Comparison of ENCODE assay signal across 9 cellular contexts in genomic region chr10:56319386-56319785, GRCh38. TPM values are rescaled to one million over a fixed set of nuclear protein-coding genes. Genes with fewer than 3 reads are reported as not detected.
A peak's percentile ranks its signal among the peaks of the same experiment; 100 is the strongest.
DNase-seq lines count a peak whose midpoint lies in the region; ATAC-seq and FAIRE-seq lines count a peak whose summit lies in the region.
"Had no signal": no experiment of that assay in that cellular context is flagged by ENCODE, and none has a peak within 500 bp of the region (broad histone marks: within the 10 kb centered on the region; RNA-seq: fewer than 3 reads in every experiment).

No MANE protein-coding gene starts in this region.

- ATAC-seq in HG02884 (IDR thresholded peaks at IDR 0.05; ENCODE audit: unreplicated experiment), result peak; percentile 97
- ATAC-seq: gastroesophageal sphincter had no signal

- POLR2A ChIA-PET in activated CD4-positive, alpha-beta T cell treated with anti-CD3 and anti-CD28 coated beads, Interleukin-2, amount 10 ng/mL, durations not matched to agents 7 days and 5 days (lab: Charles Lee), result no interaction called here

- no peak overlapping the region for H3K4me3 Mint-ChIP-seq in T-helper 2 cell treated with Interferon-gamma antibody and Interleukin-4, amounts not matched to agents 5 μg/mL and 100 μg/mL, for 36 hours
- no peak overlapping the region for H3K4me3 Mint-ChIP-seq in activated CD4-positive, alpha-beta T cell treated with anti-CD3 and anti-CD28 coated beads, Interleukin-2, amount 10 ng/mL, durations not matched to agents 7 days and 5 days

- H3K27me3 Mint-ChIP-seq in T-helper 2 cell treated with Interferon-gamma antibody and Interleukin-4, amounts not matched to agents 5 μg/mL and 100 μg/mL, for 36 hours (ENCODE audit: low read depth), result no peaks in the 10 kb centered on the region
- H3K27me3 Mint-ChIP-seq in activated CD4-positive, alpha-beta T cell treated with anti-CD3 and anti-CD28 coated beads, Interleukin-2, amount 10 ng/mL, durations not matched to agents 7 days and 5 days, result no peaks in the 10 kb centered on the region

- H3K27ac Mint-ChIP-seq in T-helper 2 cell treated with Interferon-gamma antibody and Interleukin-4, amounts not matched to agents 5 μg/mL and 100 μg/mL, for 36 hours, result no peak overlapping the region
- H3K27ac Mint-ChIP-seq in activated CD4-positive, alpha-beta T cell treated with anti-CD3 and anti-CD28 coated beads, Interleukin-2, amount 10 ng/mL, durations not matched to agents 7 days and 5 days, result no peak overlapping the region

- CTCF ChIA-PET in activated CD4-positive, alpha-beta T cell treated with anti-CD3 and anti-CD28 coated beads, Interleukin-2, amount 10 ng/mL, durations not matched to agents 7 days and 5 days (lab: Charles Lee), result no interaction called here

- H3K9me3 Mint-ChIP-seq in T-helper 2 cell treated with Interferon-gamma antibody and Interleukin-4, amounts not matched to agents 5 μg/mL and 100 μg/mL, for 36 hours, result no peaks in the 10 kb centered on the region
- no peaks in the 10 kb centered on the region for H3K9me3 Mint-ChIP-seq in activated CD4-positive, alpha-beta T cell treated with anti-CD3 and anti-CD28 coated beads, Interleukin-2, amount 10 ng/mL, durations not matched to agents 7 days and 5 days

- H3K4me1 Mint-ChIP-seq in T-helper 2 cell treated with Interferon-gamma antibody and Interleukin-4, amounts not matched to agents 5 μg/mL and 100 μg/mL, for 36 hours (ENCODE audit: low read depth), result no peaks in the 10 kb centered on the region
- H3K4me1 Mint-ChIP-seq in activated CD4-positive, alpha-beta T cell treated with anti-CD3 and anti-CD28 coated beads, Interleukin-2, amount 10 ng/mL, durations not matched to agents 7 days and 5 days, result no peaks in the 10 kb centered on the region

- H3K36me3 Mint-ChIP-seq in T-helper 2 cell treated with Interferon-gamma antibody and Interleukin-4, amounts not matched to agents 5 μg/mL and 100 μg/mL, for 36 hours (ENCODE audit: low read depth), result no peaks in the 10 kb centered on the region
- H3K36me3 Mint-ChIP-seq in activated CD4-positive, alpha-beta T cell treated with anti-CD3 and anti-CD28 coated beads, Interleukin-2, amount 10 ng/mL, durations not matched to agents 7 days and 5 days (ENCODE audit: low read depth), result no peaks in the 10 kb centered on the region

- no peak for FAIRE-seq in urothelium cell line (lab: Jason Lieb, UNC)

- DNase-seq in NCI-H748 (lab: John Stamatoyannopoulos, UW; ENCODE audit: unreplicated experiment) (peak; percentile 3), NCI-H748 treated with DMSO at 0.1 percent for 48 hours (lab: John Stamatoyannopoulos, UW) (no peak), M059J (ENCODE audit: low read depth) (peak; percentile 68), urothelium cell line (ENCODE audit: low spot score) (peak; percentile 16), DMS 273 treated with DMSO at 0.1 percent for 48 hours (lab: John Stamatoyannopoulos, UW) (no peak)
- no peak for DNase-seq in T-helper 2 cell treated with Interferon-gamma antibody and Interleukin-4, amounts not matched to agents 5 μg/mL and 100 μg/mL, for 36 hours (ENCODE audit: low spot score)
- DNase-seq in activated CD4-positive, alpha-beta T cell treated with anti-CD3 and anti-CD28 coated beads, Interleukin-2, amount 10 ng/mL, durations not matched to agents 7 days and 5 days, result no peak

RNA-seq across cellular contexts. Expression of gene ZWINT, which starts 41.7 kb away (rescaled TPM):
- total RNA-seq in M059J (2014; rRNA removed; shearing (Covaris generic)), result 141 and 177 TPM in 2 replicates
- 100 to 1,000 TPM in 1 of 2 experiments, 10 to 100 TPM in 1; 95.5 to 102 TPM for total RNA-seq in activated CD4-positive, alpha-beta T cell treated with anti-CD3 and anti-CD28 coated beads, Interleukin-2, amount 10 ng/mL, durations not matched to agents 7 days and 5 days

Comparison
In these comparisons a context has a peak if more than half of its experiments do, and no peak if none do; other contexts are left out.
1. DNase-seq: peak in NCI-H748 (single experiment), M059J (single experiment) and urothelium cell line (single experiment); none in NCI-H748 treated with DMSO at 0.1 percent for 48 hours (single experiment), T-helper 2 cell treated with Interferon-gamma antibody and Interleukin-4, amounts not matched to agents 5 μg/mL and 100 μg/mL, for 36 hours (single experiment), DMS 273 treated with DMSO at 0.1 percent for 48 hours (single experiment) and activated CD4-positive, alpha-beta T cell treated with anti-CD3 and anti-CD28 coated beads, Interleukin-2, amount 10 ng/mL, durations not matched to agents 7 days and 5 days (single experiment).